21 cellular contexts compared by ENCODE assay signal in genomic region chr7:29406366-29406765, GRCh38.
A peak's percentile ranks its signal among the peaks of the same experiment; 100 is the strongest.
DNase-seq lines count a peak whose midpoint lies in the region; ATAC-seq, FAIRE-seq and TF ChIP-seq lines count a peak whose summit lies in the region.
"Had no signal": no experiment of that assay in that cellular context is flagged by ENCODE, and none has a peak within 500 bp of the region (broad histone marks: within the 10 kb centered on the region; RNA-seq: fewer than 3 reads in every experiment).

No MANE protein-coding gene starts in this region.

- no peak overlapping the region for H3K4me3 ChIP-seq in right lobe of liver
- no peak overlapping the region for H3K4me3 ChIP-seq in endodermal cell (ENCODE audit: low read length)
- H3K4me3 ChIP-seq: GM12878, GM23248 had no signal

- no peak overlapping the region for H3K4me3 Mint-ChIP-seq in endodermal cell
- H3K4me3 Mint-ChIP-seq: CD4-positive, CD25-positive, alpha-beta regulatory T cell; CD8-positive, alpha-beta memory T cell; HFFc6 had no signal

- ATAC-seq in left colon (peak; percentile 24), right lobe of liver (peak in 3 of 4 donors; percentile 31 to 62 (median 47))
- no peak for ATAC-seq in activated CD4-positive, CD25-positive, alpha-beta regulatory T cell treated with anti-CD3 and anti-CD28 coated beads, Interleukin-2, amount 50 U/mL, for 24 hours
- ATAC-seq: GM12878, HCT116 had no signal

- H3K27ac ChIP-seq in right lobe of liver, result peak overlapping the region in 2 of 3 donors; percentile 42 to 66
- H3K27ac ChIP-seq in endodermal cell (ENCODE audit: low read depth, low read length), result no peak overlapping the region
- H3K27ac ChIP-seq: GM23248 had no signal

- no peaks in the 10 kb centered on the region for H3K36me3 Mint-ChIP-seq in endodermal cell (ENCODE audit: low read depth)
- H3K36me3 Mint-ChIP-seq: CD4-positive, CD25-positive, alpha-beta regulatory T cell had no signal

- H3K27me3 Mint-ChIP-seq in endodermal cell (ENCODE audit: insufficient read depth), result peaks cover 2% of the 10 kb centered on the region

- no peak for FAIRE-seq in H54 (lab: Jason Lieb, UNC)
- FAIRE-seq: GM12878, GM19239 had no signal

- TF ChIP-seq CTCF in right lobe of liver (IDR thresholded peaks at IDR 0.05) (no peak), endodermal cell (conservative IDR thresholded peaks at IDR 0.05) (no peak)

- H3K9ac ChIP-seq in endodermal cell (ENCODE audit: extremely low read depth, low read length, poor library complexity, severe bottlenecking), result no peak overlapping the region
- H3K9ac ChIP-seq: GM23248 had no signal

- no peaks in the 10 kb centered on the region for H3K36me3 ChIP-seq in right lobe of liver
- H3K36me3 ChIP-seq in endodermal cell (ENCODE audit: control insufficient read depth, insufficient read depth, low read length), result no peaks in the 10 kb centered on the region
- H3K36me3 ChIP-seq: BE2C had no signal

- no peak overlapping the region for H3K27ac Mint-ChIP-seq in endodermal cell
- H3K27ac Mint-ChIP-seq: CD4-positive, CD25-positive, alpha-beta regulatory T cell; HFFc6 had no signal

- H3K4me1 Mint-ChIP-seq in endodermal cell, result no peaks in the 10 kb centered on the region
- H3K4me1 Mint-ChIP-seq: CD8-positive, alpha-beta memory T cell had no signal

- no peaks in the 10 kb centered on the region for H3K27me3 ChIP-seq in right lobe of liver
- no peaks in the 10 kb centered on the region for H3K27me3 ChIP-seq in endodermal cell (ENCODE audit: control insufficient read depth, insufficient read depth, low read length, poor library complexity, severe bottlenecking)

- H3K9me3 ChIP-seq in right lobe of liver (no peaks in the 10 kb centered on the region), endodermal cell (ENCODE audit: control insufficient read depth, low read length) (no peaks in the 10 kb centered on the region)
- H3K9me3 ChIP-seq: BE2C had no signal

- DNase-seq in HT-29 (ENCODE audit: low spot score) (peak; percentile 64), left colon (no peak), right lobe of liver (no peak), H54 (ENCODE audit: insufficient read length, low spot score) (no peak), endodermal cell (no peak)
- DNase-seq: ACHN; BE2C; CD4-positive, CD25-positive, alpha-beta regulatory T cell; CD8-positive, alpha-beta memory T cell; COR-L47; DMS 273 treated with DMSO at 0.1 percent for 48 hours; DMS53; DND-41; EL; GM23248; H7; HFFc6 had no signal

- no peaks in the 10 kb centered on the region for H3K9me3 Mint-ChIP-seq in endodermal cell
- H3K9me3 Mint-ChIP-seq: CD8-positive, alpha-beta memory T cell; HFFc6 had no signal

- intact Hi-C loops in left colon (cut with DNase I, micrococcal nuclease), result loop anchor here in 1 of 2 donors (5.0 kb wide), 2 partner anchors 214 to 479 kb away; partner anchors contain the start of gene CHN2
- intact Hi-C loops in right lobe of liver (cut with DNase I), result loop anchor here in 1 of 2 donors (10.0 kb wide), 1 partner anchor 212 kb away; the partner anchor contains the start of gene CHN2

- WGBS in right lobe of liver (ENCODE audit: insufficient coverage, low coverage, low lambda C conversion rate, missing lambda C conversion rate), result 65% methylated on average over 5 of the region's 6 CpGs
- 91 to 92% methylated on average over 3 to 6 of the region's 6 CpGs for WGBS in endodermal cell (ENCODE audit: insufficient coverage in 1 of 2, insufficient read length in 1 of 2), 2 experiments

- H3K4me1 ChIP-seq in right lobe of liver (peaks cover 0 to 13% (median 3%) of the 10 kb centered on the region in 4 donors), endodermal cell (ENCODE audit: control insufficient read depth, insufficient read depth, low read length) (peaks cover 4% of the 10 kb centered on the region)
- H3K4me1 ChIP-seq: BE2C had no signal

- no peak for TF ChIP-seq POLR2A in right lobe of liver (IDR thresholded peaks at IDR 0.05)
- no peak for TF ChIP-seq POLR2A in H54 (IDR thresholded peaks at IDR 0.05; ENCODE audit: low read depth, low read length)

Comparison
In these comparisons a context has a peak if more than half of its experiments do, and no peak if none do; other contexts are left out.
1. ATAC-seq: peak in left colon (single experiment) and right lobe of liver (3 of 4); none in activated CD4-positive, CD25-positive, alpha-beta regulatory T cell treated with anti-CD3 and anti-CD28 coated beads, Interleukin-2, amount 50 U/mL, for 24 hours (0 of 2).